Comparison of ENCODE assay signal across 13 cellular contexts in genomic region chrX:143994206-143994605, GRCh38.
"Had no signal": no experiment of that assay in that cellular context is flagged by ENCODE, and none has a peak within 500 bp of the region (broad histone marks: within the 10 kb centered on the region; RNA-seq: fewer than 3 reads in every experiment).

No MANE protein-coding gene starts in this region.

- H3K9me3 ChIP-seq: left lung, sigmoid colon, suprapubic skin, upper lobe of right lung had no signal

- H3K9me3 Mint-ChIP-seq: activated T-cell treated with anti-CD3 and anti-CD28 coated beads, Interleukin-2, amount 50 U/mL, for 24 hours had no signal

- H3K36me3 Mint-ChIP-seq: activated naive CD4-positive, alpha-beta T cell treated with anti-CD3 and anti-CD28 coated beads, Interleukin-2, amount 50 U/mL, for 24 hours; memory B cell had no signal

- H3K4me3 Mint-ChIP-seq: activated naive CD4-positive, alpha-beta T cell treated with anti-CD3 and anti-CD28 coated beads, Interleukin-2, amount 50 U/mL, for 24 hours; activated T-cell treated with anti-CD3 and anti-CD28 coated beads, Interleukin-2, amount 50 U/mL, for 24 hours; memory B cell; nephron had no signal

- H3K36me3 ChIP-seq: left lung, sigmoid colon, suprapubic skin, upper lobe of right lung had no signal

- H3K4me3 ChIP-seq: left lung, sigmoid colon, suprapubic skin, upper lobe of right lung had no signal

- H3K27ac Mint-ChIP-seq: activated naive CD4-positive, alpha-beta T cell treated with anti-CD3 and anti-CD28 coated beads, Interleukin-2, amount 50 U/mL, for 24 hours; activated T-cell treated with anti-CD3 and anti-CD28 coated beads, Interleukin-2, amount 50 U/mL, for 24 hours; memory B cell; nephron had no signal

- H3K4me1 Mint-ChIP-seq: activated naive CD4-positive, alpha-beta T cell treated with anti-CD3 and anti-CD28 coated beads, Interleukin-2, amount 50 U/mL, for 24 hours; memory B cell; nephron had no signal

- H3K27me3 ChIP-seq: left lung, sigmoid colon, suprapubic skin, upper lobe of right lung had no signal

- H3K27ac ChIP-seq: left lung, sigmoid colon, suprapubic skin, upper lobe of right lung had no signal

- DNase-seq: activated effector memory CD4-positive, alpha-beta T cell treated with Interleukin-2 at 50 U/mL for 16 hours; activated T-cell treated with anti-CD3 and anti-CD28 coated beads, Interleukin-2, amount 50 U/mL, for 24 hours; amygdala; hypothalamus; left lung; sigmoid colon; stimulated activated CD4-positive, alpha-beta T cell treated with anti-CD3 and anti-CD28 coated beads, Interleukin-2, amount 100 ng/mL, for 48 hours; stimulated activated naive CD4-positive, alpha-beta T cell treated with Interleukin-2 at 50 U/mL for 16 hours; upper lobe of right lung had no signal

- H3K27me3 Mint-ChIP-seq: activated naive CD4-positive, alpha-beta T cell treated with anti-CD3 and anti-CD28 coated beads, Interleukin-2, amount 50 U/mL, for 24 hours; memory B cell had no signal

- H3K4me1 ChIP-seq: left lung, sigmoid colon, suprapubic skin, upper lobe of right lung had no signal
